Comparison of ENCODE assay signal across 9 cellular contexts in genomic region chr2:98476192-98476868, GRCh38. TPM values are rescaled to one million over a fixed set of nuclear protein-coding genes. Genes with fewer than 3 reads are reported as not detected.
DNase-seq lines count a peak whose midpoint lies in the region; ATAC-seq and TF ChIP-seq lines count a peak whose summit lies in the region.
"Had no signal": no experiment of that assay in that cellular context is flagged by ENCODE, and none has a peak within 500 bp of the region (broad histone marks: within the 10 kb centered on the region; RNA-seq: fewer than 3 reads in every experiment).

No MANE protein-coding gene starts in this region.

- H3K4me3 ChIP-seq in trophoblast cell (ENCODE audit: low read depth, low read length) (no peak overlapping the region), OCI-LY7 (ENCODE audit: low read depth, low read length, poor library complexity, severe bottlenecking) (no peak overlapping the region)
- H3K4me3 ChIP-seq: Peyer's patch had no signal

- no peaks in the 10 kb centered on the region for H3K27me3 ChIP-seq in trophoblast cell (ENCODE audit: insufficient read depth, low read length)
- H3K27me3 ChIP-seq: Peyer's patch had no signal

- peak; percentile 45 for DNase-seq in DMS153 (lab: John Stamatoyannopoulos, UW)
- peak; percentile 59 to 83 for DNase-seq in NCI-H524 (lab: John Stamatoyannopoulos, UW)
- no peak for DNase-seq in left lobe of liver (ENCODE audit: low spot score)
- DNase-seq in trophoblast cell = no peak
- no peak for DNase-seq in OCI-LY7 (ENCODE audit: low spot score)
- DNase-seq: stimulated activated CD4-positive, alpha-beta T cell treated with anti-CD3 and anti-CD28 coated beads, Interleukin-2, amount 100 ng/mL, for 48 hours had no signal

- H4K12ac ChIP-seq in trophoblast cell (ENCODE audit: low read depth, low read length) = no peak overlapping the region

- intact Hi-C loops in OCI-LY7 (cut with micrococcal nuclease; ENCODE audit: unreplicated experiment) = no loop called here

- H2BK12ac ChIP-seq in trophoblast cell (ENCODE audit: low read length) = no peak overlapping the region

- no peak overlapping the region for H3K14ac ChIP-seq in trophoblast cell (ENCODE audit: low read length)

- H3K27ac ChIP-seq in trophoblast cell (ENCODE audit: low read depth, low read length) = no peak overlapping the region
- H3K27ac ChIP-seq in OCI-LY7 (ENCODE audit: low read depth, low read length, poor library complexity, severe bottlenecking) = no peak overlapping the region
- H3K27ac ChIP-seq: Peyer's patch had no signal

- BruUV-seq in OCI-LY7 (replicated peaks; lab: Mats Ljungman, UMichigan) = no TSS peak

- no peak for TF ChIP-seq POLR2A in GM18505 (IDR thresholded peaks at IDR 0.05; ENCODE audit: borderline replicate concordance, extremely low read depth, insufficient read depth, insufficient read length)

- CTCF ChIA-PET in OCI-LY7 (lab: Charles Lee; ENCODE audit: unreplicated experiment) = no interaction called here

- ATAC-seq in GM19463 (IDR thresholded peaks at IDR 0.05; ENCODE audit: unreplicated experiment) (peak; percentile 35), left lobe of liver (peak; percentile 47), GM18505 (IDR thresholded peaks at IDR 0.05; ENCODE audit: unreplicated experiment) (no peak)

- no peaks in the 10 kb centered on the region; the same call in 1 of the 2 replicates for H4K20me1 ChIP-seq in OCI-LY7 (ENCODE audit: insufficient read depth, low read length)

- H3K79me2 ChIP-seq in trophoblast cell (ENCODE audit: control insufficient read depth, insufficient read depth, low read length, poor library complexity) = peaks cover 7% of the 10 kb centered on the region
- H3K79me2 ChIP-seq in OCI-LY7 (ENCODE audit: insufficient read depth, low read depth, low read length) = no peaks in the 10 kb centered on the region

- no peak for TF ChIP-seq CTCF in OCI-LY7 (conservative IDR thresholded peaks at IDR 0.05; ENCODE audit: low read length)

- WGBS in trophoblast cell (ENCODE audit: extremely low coverage, insufficient coverage, insufficient read length) = no CpG with 5 or more reads among the region's 9 CpGs

- H2AFZ ChIP-seq in trophoblast cell (ENCODE audit: insufficient read depth, low read length, poor library complexity) (no peak overlapping the region), OCI-LY7 (ENCODE audit: low read length) (no peak overlapping the region)

- H3K4me1 ChIP-seq in trophoblast cell (ENCODE audit: control insufficient read depth in 1 of 2, insufficient read depth in 2 of 2, low read length in 2 of 2) (peaks cover 20 to 21% of the 10 kb centered on the region in 2 experiments), OCI-LY7 (ENCODE audit: insufficient read depth, low read length, poor library complexity, severe bottlenecking) (peaks cover 9% of the 10 kb centered on the region)

- peaks cover 4% of the 10 kb centered on the region for H3K9me3 ChIP-seq in trophoblast cell (ENCODE audit: insufficient read depth, low read depth, low read length)
- no peaks in the 10 kb centered on the region for H3K9me3 ChIP-seq in OCI-LY7 (ENCODE audit: low read length)
- H3K9me3 ChIP-seq: Peyer's patch had no signal

- no peak overlapping the region for H2BK5ac ChIP-seq in trophoblast cell (ENCODE audit: low read depth, low read length, poor library complexity)

- H3K9me2 ChIP-seq in OCI-LY7 (ENCODE audit: insufficient read depth, low read length) = no peaks in the 10 kb centered on the region

- H3K23ac ChIP-seq in trophoblast cell (ENCODE audit: low read length) = no peak overlapping the region

- H4K91ac ChIP-seq in trophoblast cell (ENCODE audit: low read depth, low read length) = no peak overlapping the region

- no peak overlapping the region for H4K8ac ChIP-seq in trophoblast cell (ENCODE audit: low read depth, low read length)

- no peak overlapping the region for H3K18ac ChIP-seq in trophoblast cell (ENCODE audit: low read length)

- H2AK5ac ChIP-seq in trophoblast cell (ENCODE audit: low read length) = no peak overlapping the region

- H2BK120ac ChIP-seq in trophoblast cell (ENCODE audit: insufficient read depth, low read length, poor library complexity) = no peak overlapping the region

- POLR2A ChIA-PET in OCI-LY7 (lab: Charles Lee) = no interaction called here

- H3K4me2 ChIP-seq in trophoblast cell (ENCODE audit: low read length) (no peak overlapping the region), OCI-LY7 (ENCODE audit: low read length) (no peak overlapping the region)

- H3K36me3 ChIP-seq in trophoblast cell (ENCODE audit: control insufficient read depth in 1 of 2, insufficient read depth in 2 of 2, low read length in 2 of 2) = no peaks in the 10 kb centered on the region
- H3K36me3 ChIP-seq in OCI-LY7 (ENCODE audit: insufficient read depth, low read length) = no peaks in the 10 kb centered on the region
- H3K36me3 ChIP-seq: Peyer's patch had no signal

- H3K79me1 ChIP-seq in trophoblast cell (ENCODE audit: low read length) = peaks cover 10% of the 10 kb centered on the region

- no peak overlapping the region for H3K4ac ChIP-seq in trophoblast cell (ENCODE audit: low read depth, low read length)

- no peak overlapping the region for H3K9ac ChIP-seq in trophoblast cell (ENCODE audit: low read length)

RNA-seq across cellular contexts. Expression of gene INPP4A, which starts 31.7 kb away (rescaled TPM):
- total RNA-seq in left lobe of liver (9.3 TPM), OCI-LY7 (2022) (27.5 and 28.6 TPM in 2 replicates)
- 16.3 TPM in 2 replicates for polyA plus RNA-seq in trophoblast cell (2013)
- 14.3 and 28.5 TPM in 2 replicates for total RNA-seq in OCI-LY7 (2014; rRNA removed; shearing (Covaris generic))

Comparison
In these comparisons a context has a peak if more than half of its experiments do, and no peak if none do; other contexts are left out.
1. DNase-seq: peak in DMS153 (single experiment) and NCI-H524 (2 of 2); none in left lobe of liver (single experiment), trophoblast cell (0 of 2) and OCI-LY7 (single experiment).